Comparison of ENCODE assay signal across 9 cellular contexts in genomic region chr3:9401986-9402385, GRCh38. TPM values are rescaled to one million over a fixed set of nuclear protein-coding genes. Genes with fewer than 3 reads are reported as not detected.
DNase-seq lines count a peak whose midpoint lies in the region; ATAC-seq and TF ChIP-seq lines count a peak whose summit lies in the region.
"Had no signal": no experiment of that assay in that cellular context is flagged by ENCODE, and none has a peak within 500 bp of the region (broad histone marks: within the 10 kb centered on the region; RNA-seq: fewer than 3 reads in every experiment).

No MANE protein-coding gene starts in this region.

- H3K27ac ChIP-seq in GM23338 (ENCODE audit: low read depth) = peak overlapping the region; percentile 82
- H3K27ac ChIP-seq in PC-3 (ENCODE audit: low read length) = no peak overlapping the region
- peak overlapping the region in 3 of 4 donors; percentile 50 to 100 (median 99) for H3K27ac ChIP-seq in esophagus squamous epithelium
- H3K27ac ChIP-seq: lower lobe of right lung had no signal

- H2AFZ ChIP-seq in GM23338 = no peak overlapping the region
- H2AFZ ChIP-seq in PC-3 (ENCODE audit: low read length) = no peak overlapping the region

- H3K9me2 ChIP-seq in GM23338 (ENCODE audit: insufficient read depth) = no peaks in the 10 kb centered on the region
- no peaks in the 10 kb centered on the region for H3K9me2 ChIP-seq in PC-3 (replicated peaks; ENCODE audit: low read length)

- DNase-seq in GM23338 (ENCODE audit: low spot score) (no peak), PC-3 (no peak), esophagus squamous epithelium (lab: John Stamatoyannopoulos, UW) (no peak), skeletal muscle cell (ENCODE audit: low read depth) (no peak), NCI-H1694 treated with DMSO at 0.1 percent for 48 hours (lab: John Stamatoyannopoulos, UW) (no peak), AG08395 (ENCODE audit: low spot score) (no peak)
- DNase-seq: lower lobe of right lung, T1000 had no signal

- H3K9me3 Mint-ChIP-seq in GM23338 = no peaks in the 10 kb centered on the region; the same call in 2 of the 3 replicates

- no peak for ATAC-seq in GM23338
- ATAC-seq in PC-3 = no peak
- no peak for ATAC-seq in HG02588 (IDR thresholded peaks at IDR 0.05; ENCODE audit: unreplicated experiment)
- ATAC-seq: lower lobe of right lung had no signal

- peaks cover 52% of the 10 kb centered on the region for H3K4me1 Mint-ChIP-seq in GM23338

- BruUV-seq in PC-3 (replicated peaks; lab: Mats Ljungman, UMichigan) = no TSS peak

- H3K9ac ChIP-seq in PC-3 (ENCODE audit: low read length) = no peak overlapping the region

- H3K27me3 Mint-ChIP-seq in GM23338 (ENCODE audit: insufficient read depth, low read depth, poor library complexity) = peaks cover 16% of the 10 kb centered on the region

- WGBS in esophagus squamous epithelium, 2 donors = 31 to 40% methylated on average over 4 of the region's 4 CpGs

- TF ChIP-seq CTCF in GM23338 (conservative IDR thresholded peaks at IDR 0.05; ENCODE audit: low read depth in 2 of 2) = no peak
- TF ChIP-seq CTCF in PC-3 (conservative IDR thresholded peaks at IDR 0.05; ENCODE audit: low read depth, low read length) = no peak
- TF ChIP-seq CTCF in esophagus squamous epithelium (IDR thresholded peaks at IDR 0.05) = no peak

- POLR2A ChIA-PET in PC-3 (lab: Charles Lee; ENCODE audit: unreplicated experiment) = no interaction called here

- H3K27ac Mint-ChIP-seq in GM23338 = peak overlapping the region; percentile 80

- peaks cover 57% of the 10 kb centered on the region for H4K20me1 ChIP-seq in GM23338 (replicated peaks; ENCODE audit: insufficient read depth)
- peaks cover 82% of the 10 kb centered on the region for H4K20me1 ChIP-seq in PC-3 (ENCODE audit: low read length)

- H3K4me2 ChIP-seq in GM23338 (peak overlapping the region; percentile 90), PC-3 (ENCODE audit: low read length) (peak overlapping the region; percentile 94)

- CTCF ChIA-PET in PC-3 (lab: Charles Lee) = interaction anchor here (0.6 kb wide), 1 partner anchor 19 kb away, joined by 4 read pairs; no protein-coding TSS in a partner anchor

- H3K9me3 ChIP-seq in PC-3 (ENCODE audit: low read length) (no peaks in the 10 kb centered on the region), esophagus squamous epithelium (no peaks in the 10 kb centered on the region)
- H3K9me3 ChIP-seq: lower lobe of right lung had no signal

- peak overlapping the region; percentile 88 for H3K4me3 ChIP-seq in GM23338
- H3K4me3 ChIP-seq in PC-3 (ENCODE audit: low read length) = peak overlapping the region; percentile 94
- H3K4me3 ChIP-seq in esophagus squamous epithelium = peak overlapping the region in 1 of 4 donors; percentile 28
- H3K4me3 ChIP-seq in skeletal muscle cell (ENCODE audit: low read depth, low read length) = peak overlapping the region; percentile 23
- H3K4me3 ChIP-seq: lower lobe of right lung had no signal

- H3K36me3 ChIP-seq in GM23338 (ENCODE audit: insufficient read depth) (no peaks in the 10 kb centered on the region), PC-3 (ENCODE audit: low read depth, low read length) (0 out of 2 replicates have a peak, but pooled peaks cover 6% of the 10 kb centered on the region), esophagus squamous epithelium (no peaks in the 10 kb centered on the region)
- H3K36me3 ChIP-seq: lower lobe of right lung had no signal

- TF ChIP-seq POLR2A in esophagus squamous epithelium (IDR thresholded peaks at IDR 0.05) = no peak

- H3F3A ChIP-seq in GM23338 (replicated peaks; ENCODE audit: low read depth) = no peaks in the 10 kb centered on the region
- no peaks in the 10 kb centered on the region for H3F3A ChIP-seq in PC-3 (ENCODE audit: low read length, unreplicated experiment)

- H3K36me3 Mint-ChIP-seq in GM23338 (ENCODE audit: low read depth) = peaks cover 30% of the 10 kb centered on the region

- H3K27me3 ChIP-seq in GM23338 (ENCODE audit: insufficient read depth) = no peaks in the 10 kb centered on the region
- no peaks in the 10 kb centered on the region for H3K27me3 ChIP-seq in PC-3 (ENCODE audit: low read length)
- H3K27me3 ChIP-seq in esophagus squamous epithelium = no peaks in the 10 kb centered on the region

- peak overlapping the region; percentile 67 for H3K4me3 Mint-ChIP-seq in GM23338

- H3K79me2 ChIP-seq in GM23338 (replicated peaks; ENCODE audit: insufficient read depth) = peaks cover 93% of the 10 kb centered on the region
- peaks cover 94% of the 10 kb centered on the region for H3K79me2 ChIP-seq in PC-3 (ENCODE audit: low read length)

- intact Hi-C loops in PC-3 (cut with micrococcal nuclease) (no loop called here), esophagus squamous epithelium (cut with DNase I) (no loop called here)

- peaks cover 60% of the 10 kb centered on the region for H3K4me1 ChIP-seq in GM23338 (ENCODE audit: insufficient read depth)
- H3K4me1 ChIP-seq in PC-3 (ENCODE audit: insufficient read depth, low read length) = peaks cover 49% of the 10 kb centered on the region
- H3K4me1 ChIP-seq in esophagus squamous epithelium = peaks cover 51 to 86% (median 59%) of the 10 kb centered on the region in 3 donors

TF ChIP-seq in GM23338, 12 proteins besides CTCF, POLR2A, EP300 and RAD21 (continues in another document):
- TF ChIP-seq ZNF331 (CRISPR knock-in tag; IDR thresholded peaks at IDR 0.05; ENCODE audit: low read depth) (no peak), EZH2 (IDR thresholded peaks at IDR 0.05; ENCODE audit: low read depth, unreplicated experiment) (no peak), ETS1 (IDR thresholded peaks at IDR 0.05) (no peak), NANOG (IDR thresholded peaks at IDR 0.05; ENCODE audit: borderline replicate concordance) (no peak), EZH2phosphoT487 (IDR thresholded peaks at IDR 0.05; ENCODE audit: unreplicated experiment) (no peak), POLR2AphosphoS5 (IDR thresholded peaks at IDR 0.05; ENCODE audit: low read depth) (no peak)

RNA-seq across cellular contexts. Expression of gene SETD5, which starts 4.6 kb away (rescaled TPM):
- 140 and 172 TPM in 2 replicates for total RNA-seq in GM23338 (2014; rRNA removed; shearing (Covaris generic))
- polyA plus RNA-seq in GM23338 (2016; fragmentation: Nextera tagmentation; extraction: Ambion mirVana) = 132 and 143 TPM in 2 replicates
- total RNA-seq in PC-3 (2014; rRNA removed) (64.9 and 74.9 TPM in 2 replicates), esophagus squamous epithelium (10 to 100 TPM; 41.8 to 89.3 (median 54.4) TPM)

RNA-seq across cellular contexts. Expression of gene THUMPD3, which starts 39.1 kb away (rescaled TPM):
- 30.1 and 37.3 TPM in 2 replicates for total RNA-seq in GM23338 (2014; rRNA removed; shearing (Covaris generic))
- polyA plus RNA-seq in GM23338 (2016; fragmentation: Nextera tagmentation; extraction: Ambion mirVana) = 45.2 and 54.1 TPM in 2 replicates
- total RNA-seq in PC-3 (2014; rRNA removed) (45.3 and 65.5 TPM in 2 replicates), esophagus squamous epithelium (10 to 100 TPM; 18.9 to 32.8 (median 31.1) TPM)
